ENCODE assay signal across 1 cellular context in the genomic region with DNA sequence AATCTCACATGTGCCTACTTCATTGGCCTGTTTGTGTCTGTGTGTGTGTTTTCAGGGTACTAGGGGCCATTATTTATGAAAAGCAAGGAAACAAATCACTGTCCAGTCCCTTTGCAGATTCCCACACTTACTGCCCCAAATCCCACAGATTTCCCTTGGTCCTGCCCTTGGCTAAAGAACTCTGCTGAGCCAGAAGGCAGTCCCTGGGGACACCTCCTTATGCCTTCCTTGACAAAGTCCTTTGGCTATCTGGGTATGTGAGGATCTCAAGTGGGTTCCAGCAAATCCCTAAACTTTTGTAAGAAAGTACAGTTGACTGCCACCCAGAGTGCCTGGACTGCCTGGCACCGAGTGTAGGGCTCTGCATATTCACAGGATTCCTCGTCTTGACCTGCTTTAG.
TF ChIP-seq lines count a peak whose summit lies in the region.

No MANE protein-coding gene starts in this region.

TF ChIP-seq in A549, 52 proteins besides CTCF, POLR2A, EP300 and RAD21 (continued from another document):
- no peak for TF ChIP-seq ATOH8 (CRISPR knock-in tag; IDR thresholded peaks at IDR 0.05; ENCODE audit: low read depth)
- TF ChIP-seq EHMT2 (IDR thresholded peaks at IDR 0.05; ENCODE audit: low read depth): no peak
- TF ChIP-seq BHLHE40 (IDR thresholded peaks at IDR 0.05; ENCODE audit: low read depth, low read length): no peak
- no peak for TF ChIP-seq FOSL2 (IDR thresholded peaks at IDR 0.05)
- no peak for TF ChIP-seq FOSL2 (CRISPR knock-in tag; IDR thresholded peaks at IDR 0.05)
- no peak for TF ChIP-seq MAZ (IDR thresholded peaks at IDR 0.05; ENCODE audit: borderline replicate concordance, low read depth, low read length)
- TF ChIP-seq ZC3H11A (IDR thresholded peaks at IDR 0.05): no peak
